In the genomic region with DNA sequence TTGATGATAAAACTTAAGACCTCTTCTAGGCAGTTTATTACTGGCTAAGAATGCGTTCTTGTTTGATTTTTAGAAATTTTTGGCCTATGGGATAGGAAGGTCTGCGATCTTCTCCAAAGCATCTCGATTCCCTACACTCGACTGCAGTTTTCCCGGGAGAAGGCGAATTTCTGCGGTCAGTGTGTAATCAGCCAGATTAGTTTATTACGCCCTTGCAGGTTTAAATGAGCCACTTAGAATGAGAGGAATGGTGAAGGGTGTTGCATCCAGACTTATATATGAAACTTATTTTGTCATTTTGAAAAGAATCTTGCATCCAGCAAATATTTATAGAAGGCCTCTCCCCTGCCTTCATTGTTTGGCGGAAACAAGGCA, we compare ENCODE assay signal across 8 cellular contexts. TPM values are rescaled to one million over a fixed set of nuclear protein-coding genes. Genes with fewer than 3 reads are reported as not detected.
DNase-seq lines count a peak whose midpoint lies in the region; ATAC-seq and TF ChIP-seq lines count a peak whose summit lies in the region.

No MANE protein-coding gene starts in this region.

- H3K4me1 Mint-ChIP-seq in dendritic cell treated with granulocyte-macrophage colony-stimulating factor and Interleukin-4, amounts not matched to agents 40 ng/mL and 50 ng/mL, for 4 days (ENCODE audit: low read depth) = peaks cover 26% of the 10 kb centered on the region
- H3K4me1 Mint-ChIP-seq in natural killer cell = peaks cover 40 to 46% of the 10 kb centered on the region in 2 donors

- H3K9me3 ChIP-seq in BE2C (no peaks in the 10 kb centered on the region), KOPT-K1 (ENCODE audit: insufficient read depth, low read length, poor library complexity, severe bottlenecking) (no peaks in the 10 kb centered on the region)

- TF ChIP-seq CTCF in BE2C (IDR thresholded peaks at IDR 0.05; ENCODE audit: low read depth, low read length) (no peak), natural killer cell (IDR thresholded peaks at IDR 0.05) (no peak)

- intact Hi-C loops in dendritic cell treated with granulocyte-macrophage colony-stimulating factor and Interleukin-4, amounts not matched to agents 40 ng/mL and 50 ng/mL, for 4 days (cut with micrococcal nuclease) = no loop called here
- intact Hi-C loops in natural killer cell (cut with micrococcal nuclease) = loop anchor here (5.0 kb wide), 1 partner anchor 471 kb away; no protein-coding TSS in a partner anchor

- ATAC-seq in natural killer cell = no peak
- ATAC-seq in GM18517 (IDR thresholded peaks at IDR 0.05; ENCODE audit: unreplicated experiment) = no peak
- ATAC-seq in GM18502 (IDR thresholded peaks at IDR 0.05; ENCODE audit: poor library complexity, unreplicated experiment) = no peak

- peaks cover 12% of the 10 kb centered on the region for H3K27me3 Mint-ChIP-seq in dendritic cell treated with granulocyte-macrophage colony-stimulating factor and Interleukin-4, amounts not matched to agents 40 ng/mL and 50 ng/mL, for 4 days
- H3K27me3 Mint-ChIP-seq in natural killer cell (ENCODE audit: low read depth in 2 of 2) = peaks cover under 1 to 4% of the 10 kb centered on the region in 2 donors

- H3K27ac ChIP-seq in KOPT-K1 (ENCODE audit: low read depth, low read length, poor library complexity, severe bottlenecking) = peak overlapping the region; percentile 64

- H3K4me3 ChIP-seq in BE2C (ENCODE audit: low read depth, low read length) = peak overlapping the region; percentile 95

- H3K27me3 ChIP-seq in BE2C = peaks cover 14% of the 10 kb centered on the region

- H3K36me3 ChIP-seq in BE2C = peaks cover 34% of the 10 kb centered on the region
- peaks cover 44% of the 10 kb centered on the region for H3K36me3 ChIP-seq in KOPT-K1 (ENCODE audit: insufficient read depth, low read length)

- H3K4me1 ChIP-seq in BE2C = peaks cover 8% of the 10 kb centered on the region

- H3K9me3 Mint-ChIP-seq in dendritic cell treated with granulocyte-macrophage colony-stimulating factor and Interleukin-4, amounts not matched to agents 40 ng/mL and 50 ng/mL, for 4 days = no peaks in the 10 kb centered on the region
- H3K9me3 Mint-ChIP-seq in natural killer cell = no peaks in the 10 kb centered on the region

- peak overlapping the region; percentile 100 for H3K4me3 Mint-ChIP-seq in dendritic cell treated with granulocyte-macrophage colony-stimulating factor and Interleukin-4, amounts not matched to agents 40 ng/mL and 50 ng/mL, for 4 days
- peak overlapping the region; percentile 99 for H3K4me3 Mint-ChIP-seq in natural killer cell

- H3K36me3 Mint-ChIP-seq in dendritic cell treated with granulocyte-macrophage colony-stimulating factor and Interleukin-4, amounts not matched to agents 40 ng/mL and 50 ng/mL, for 4 days (ENCODE audit: low read depth) = peaks cover 28% of the 10 kb centered on the region
- H3K36me3 Mint-ChIP-seq in natural killer cell = no peaks in the 10 kb centered on the region

- no peak for DNase-seq in BE2C
- DNase-seq in natural killer cell = no peak
- no peak for DNase-seq in A172 (ENCODE audit: low spot score)
- DNase-seq in NCI-H2196 (lab: John Stamatoyannopoulos, UW; ENCODE audit: unreplicated experiment) = no peak

- H3K27ac Mint-ChIP-seq in dendritic cell treated with granulocyte-macrophage colony-stimulating factor and Interleukin-4, amounts not matched to agents 40 ng/mL and 50 ng/mL, for 4 days = peak overlapping the region; percentile 99
- peak overlapping the region; percentile 90 to 97 for H3K27ac Mint-ChIP-seq in natural killer cell

RNA-seq across cellular contexts. Expression of a gene that starts 1.2 kb away (rescaled TPM):
- 13.0 TPM for polyA plus RNA-seq in BE2C (2012; ENCODE audit: insufficient read depth, insufficient read length, low read depth)
- total RNA-seq in natural killer cell = 10 to 100 TPM; 19.4 to 20.7 (median 19.6) TPM
- total RNA-seq in A172 (2014; rRNA removed; shearing (Covaris generic)) = not detected in 2 replicates

Comparison
In these comparisons a context has a peak if more than half of its experiments do, and no peak if none do; other contexts are left out.
1. RNA of a gene that starts 1.2 kb away (total RNA-seq): 19.4 to 20.7 TPM in natural killer cell; not detected in A172; every median in the first group is over 10 times any median in the second.